In the genomic region with DNA sequence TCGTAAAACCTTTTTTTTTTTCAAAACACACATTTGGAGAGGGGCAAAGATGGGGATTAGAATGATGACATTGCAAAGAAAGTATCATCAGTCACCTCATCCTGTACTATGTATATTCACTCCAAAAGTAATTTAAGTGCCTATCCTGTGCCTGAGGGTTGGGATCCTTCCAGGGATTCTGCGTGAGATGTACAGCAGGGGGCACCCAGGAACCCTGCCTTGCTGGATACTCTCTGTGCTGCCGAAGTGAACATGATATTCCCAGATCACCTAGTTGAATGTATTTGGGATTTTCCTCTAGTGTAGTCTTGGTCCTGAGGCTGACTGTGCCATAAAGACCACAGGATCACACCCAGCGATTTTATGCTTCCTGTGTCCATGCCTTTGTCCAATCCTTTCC, we compare ENCODE assay signal across 18 cellular contexts.
"Had no signal": no experiment of that assay in that cellular context is flagged by ENCODE, and none has a peak within 500 bp of the region (broad histone marks: within the 10 kb centered on the region; RNA-seq: fewer than 3 reads in every experiment).

No MANE protein-coding gene starts in this region.

- ATAC-seq: lower lobe of right lung; stimulated activated naive B cell treated with anti-CD40 and anti-IgM and Interleukin-4, amounts not matched to agents 10 μg/mL and 1 μg/mL and 100 μg/mL, for 72 hours had no signal

- H3K9me3 ChIP-seq: lower lobe of right lung, thyroid gland had no signal

- DNase-seq: activated CD4-positive, alpha-beta T cell treated with anti-CD3 and anti-CD28 coated beads for 1 hour; activated CD4-positive, alpha-beta T cell treated with anti-CD3 and anti-CD28 coated beads, Interleukin-2, amount 50 U/mL, for 4 hours; activated naive CD4-positive, alpha-beta T cell treated with Interleukin-2 at 50 U/mL for 16 hours; activated T-cell treated with anti-CD3 and anti-CD28 coated beads for 4 hours; anterior cingulate cortex; hippocampal formation; lower lobe of right lung; nephron progenitor cell; occipital lobe; stimulated activated CD4-positive, alpha-beta T cell treated with anti-CD3 and anti-CD28 coated beads, Interleukin-15, amount 100 ng/mL, for 24 hours; stimulated activated CD4-positive, alpha-beta T cell treated with anti-CD3 and anti-CD28 coated beads, Interleukin-4, amount 100 ng/mL, for 1 hour; stimulated activated naive B cell treated with anti-CD40 and anti-IgM and Interleukin-4, amounts not matched to agents 10 μg/mL and 1 μg/mL and 100 μg/mL, for 72 hours; T-helper 9 cell; thyroid gland had no signal

- H3K36me3 ChIP-seq: lower lobe of right lung, right atrium auricular region, thyroid gland had no signal

- H3K4me3 ChIP-seq: lower lobe of right lung, right atrium auricular region, skin epidermis, thyroid gland had no signal

- FAIRE-seq: urothelium cell line had no signal

- H3K27ac ChIP-seq: epithelial cell of prostate, lower lobe of right lung, right atrium auricular region, skin epidermis, thyroid gland had no signal

- H3K27me3 ChIP-seq: right atrium auricular region, thyroid gland had no signal

- H3K4me1 ChIP-seq: lower lobe of right lung, right atrium auricular region, thyroid gland had no signal
